ENCODE assay signal across 13 cellular contexts in the genomic region with DNA sequence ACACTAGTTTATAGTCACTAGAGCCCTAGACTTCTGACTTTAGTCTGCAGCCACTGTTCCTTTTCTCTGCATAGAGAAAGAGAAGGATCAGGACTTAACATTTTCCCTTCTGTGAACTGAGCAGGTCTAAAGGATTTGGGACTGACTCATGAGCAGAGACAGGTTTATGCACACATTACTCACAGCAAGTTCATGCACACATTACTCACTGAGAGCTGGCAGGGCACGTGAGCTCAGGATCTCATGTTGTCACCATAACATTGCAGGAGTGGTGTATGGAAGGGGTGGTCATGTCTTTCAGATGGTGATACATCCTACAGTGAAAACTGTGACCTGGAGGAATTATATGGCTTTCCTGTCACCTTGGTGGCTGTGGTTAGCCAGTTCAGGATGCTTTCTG. TPM values are rescaled to one million over a fixed set of nuclear protein-coding genes. Genes with fewer than 3 reads are reported as not detected.
DNase-seq lines count a peak whose midpoint lies in the region; ATAC-seq, FAIRE-seq and TF ChIP-seq lines count a peak whose summit lies in the region.
"Had no signal": no experiment of that assay in that cellular context is flagged by ENCODE, and none has a peak within 500 bp of the region (broad histone marks: within the 10 kb centered on the region; RNA-seq: fewer than 3 reads in every experiment).

No MANE protein-coding gene starts in this region.

- H3K27me3 ChIP-seq in astrocyte (ENCODE audit: insufficient read depth, low read length) (no peaks in the 10 kb centered on the region), foreskin keratinocyte (no peaks in the 10 kb centered on the region)
- H3K27me3 ChIP-seq: body of pancreas, pancreas had no signal

- H3K27me3 Mint-ChIP-seq in stimulated activated naive CD8-positive, alpha-beta T cell treated with anti-CD3 and anti-CD28 coated beads, Interleukin-15, Interleukin-2, amounts not matched to agents 100 ng/mL and 50 ng/mL, for 24 hours, result no peaks in the 10 kb centered on the region
- H3K27me3 Mint-ChIP-seq in astrocyte (ENCODE audit: low read depth, unreplicated experiment), result no peaks in the 10 kb centered on the region

- H3K36me3 ChIP-seq in astrocyte (ENCODE audit: insufficient read depth, low read length), result peaks cover 19% of the 10 kb centered on the region

- TF ChIP-seq CTCF in astrocyte (IDR thresholded peaks at IDR 0.05; ENCODE audit: insufficient read depth, low read depth, low read length) (no peak), foreskin keratinocyte (conservative IDR thresholded peaks at IDR 0.05) (no peak)

- H3K4me1 ChIP-seq in astrocyte (ENCODE audit: insufficient read depth, low read length) (peaks cover 22% of the 10 kb centered on the region), foreskin keratinocyte (peaks cover 2% of the 10 kb centered on the region)
- H3K4me1 ChIP-seq: body of pancreas, pancreas had no signal

- no peaks in the 10 kb centered on the region for H3K9me3 Mint-ChIP-seq in stimulated activated naive CD8-positive, alpha-beta T cell treated with anti-CD3 and anti-CD28 coated beads, Interleukin-15, Interleukin-2, amounts not matched to agents 100 ng/mL and 50 ng/mL, for 24 hours
- peaks cover 2% of the 10 kb centered on the region for H3K9me3 Mint-ChIP-seq in astrocyte (ENCODE audit: unreplicated experiment)

- FAIRE-seq in astrocyte (lab: Jason Lieb, UNC) (peak; percentile 96), urothelium cell line (lab: Jason Lieb, UNC) (no peak), GM12892 (lab: Jason Lieb, UNC) (no peak)
- FAIRE-seq: pancreas had no signal

- H3K79me2 ChIP-seq in astrocyte (ENCODE audit: insufficient read depth, low read length), result no peaks in the 10 kb centered on the region

- no peak for TF ChIP-seq POLR2A in GM12892 (IDR thresholded peaks at IDR 0.05; ENCODE audit: low read depth, low read length)

- no peaks in the 10 kb centered on the region for H3K4me1 Mint-ChIP-seq in stimulated activated naive CD8-positive, alpha-beta T cell treated with anti-CD3 and anti-CD28 coated beads, Interleukin-15, Interleukin-2, amounts not matched to agents 100 ng/mL and 50 ng/mL, for 24 hours (ENCODE audit: low read depth)
- H3K4me1 Mint-ChIP-seq in astrocyte (ENCODE audit: low read depth, unreplicated experiment), result peaks cover 18% of the 10 kb centered on the region

- H4K20me1 ChIP-seq in astrocyte (ENCODE audit: insufficient read depth, low read length), result peaks cover 19% of the 10 kb centered on the region

- peak overlapping the region; percentile 2 for H3K4me2 ChIP-seq in astrocyte (ENCODE audit: low read length)
- H3K4me2 ChIP-seq: PC-9 had no signal

- peak overlapping the region; percentile 24 for H3K27ac Mint-ChIP-seq in stimulated activated naive CD8-positive, alpha-beta T cell treated with anti-CD3 and anti-CD28 coated beads, Interleukin-15, Interleukin-2, amounts not matched to agents 100 ng/mL and 50 ng/mL, for 24 hours
- H3K27ac Mint-ChIP-seq in astrocyte (ENCODE audit: unreplicated experiment), result peak overlapping the region; percentile 43

- no peaks in the 10 kb centered on the region for H3K9me3 ChIP-seq in astrocyte (ENCODE audit: insufficient read depth, low read depth, low read length)
- H3K9me3 ChIP-seq: body of pancreas, pancreas had no signal

- no peak overlapping the region for H3K4me3 ChIP-seq in astrocyte (ENCODE audit: insufficient read depth, low read depth, low read length)
- H3K4me3 ChIP-seq: body of pancreas, pancreas, PC-9 had no signal

- no peak for DNase-seq in stimulated activated naive CD8-positive, alpha-beta T cell treated with anti-CD3 and anti-CD28 coated beads, Interleukin-15, Interleukin-2, amounts not matched to agents 100 U/mL and 50 U/mL, for 24 hours
- peak; percentile 84 for DNase-seq in astrocyte (ENCODE audit: low read depth)
- peak; percentile 83 to 92 for DNase-seq in foreskin keratinocyte
- peak; percentile 19 for DNase-seq in urothelium cell line (ENCODE audit: low spot score)
- DNase-seq in left lobe of liver (ENCODE audit: low spot score), result no peak
- DNase-seq in GM12892 (ENCODE audit: insufficient read length), result no peak
- DNase-seq in SIG-M5 (lab: John Stamatoyannopoulos, UW), result no peak
- DNase-seq: body of pancreas, GDM1, NCI-H1694, pancreas had no signal

- H3K27ac ChIP-seq in astrocyte (ENCODE audit: low read depth, low read length), result peak overlapping the region; percentile 62
- H3K27ac ChIP-seq in foreskin keratinocyte, result peak overlapping the region; percentile 4
- H3K27ac ChIP-seq: body of pancreas, pancreas, PC-9 had no signal

- no peak overlapping the region for H3K4me3 Mint-ChIP-seq in stimulated activated naive CD8-positive, alpha-beta T cell treated with anti-CD3 and anti-CD28 coated beads, Interleukin-15, Interleukin-2, amounts not matched to agents 100 ng/mL and 50 ng/mL, for 24 hours
- H3K4me3 Mint-ChIP-seq in astrocyte (ENCODE audit: unreplicated experiment), result peak overlapping the region; percentile 5

- no peak overlapping the region for H2AFZ ChIP-seq in astrocyte (ENCODE audit: low read depth, low read length)
- H2AFZ ChIP-seq: PC-9 had no signal

- no peak for ATAC-seq in stimulated activated naive CD8-positive, alpha-beta T cell treated with anti-CD3 and anti-CD28 coated beads, Interleukin-15, Interleukin-2, amounts not matched to agents 100 U/mL and 50 U/mL, for 24 hours
- ATAC-seq in foreskin keratinocyte (peak; percentile 99), left lobe of liver (no peak)
- ATAC-seq: body of pancreas, pancreas had no signal

- peaks cover 22% of the 10 kb centered on the region for H3K36me3 Mint-ChIP-seq in stimulated activated naive CD8-positive, alpha-beta T cell treated with anti-CD3 and anti-CD28 coated beads, Interleukin-15, Interleukin-2, amounts not matched to agents 100 ng/mL and 50 ng/mL, for 24 hours (ENCODE audit: low read depth)
- H3K36me3 Mint-ChIP-seq in astrocyte (ENCODE audit: low read depth, unreplicated experiment), result peaks cover 37% of the 10 kb centered on the region

- peak overlapping the region; percentile 13 for H3K9ac ChIP-seq in astrocyte (ENCODE audit: low read length)

RNA-seq across cellular contexts. Expression of a gene that starts 56.4 kb away (rescaled TPM):
- total RNA-seq in astrocyte (36.1 and 40.5 TPM in 2 replicates), foreskin keratinocyte (24.6 and 24.7 TPM in 2 replicates), left lobe of liver (11.7 TPM)
- 10.1 and 10.5 TPM in 2 replicates for polyA plus RNA-seq in foreskin keratinocyte
- polyA plus RNA-seq in GM12892 (2012; ENCODE audit: missing spikeins), result 15.4 TPM

Comparison
In these comparisons a context has a peak if more than half of its experiments do, and no peak if none do; other contexts are left out.
1. DNase-seq: peak in astrocyte (single experiment), foreskin keratinocyte (2 of 2) and urothelium cell line (single experiment); none in stimulated activated naive CD8-positive, alpha-beta T cell treated with anti-CD3 and anti-CD28 coated beads, Interleukin-15, Interleukin-2, amounts not matched to agents 100 U/mL and 50 U/mL, for 24 hours (single experiment), left lobe of liver (single experiment), GM12892 (single experiment) and SIG-M5 (single experiment).